In genomic region chr11:121722431-121723256, GRCh38 we compare ENCODE assay signal across 1 cellular context.
TF ChIP-seq lines count a peak whose summit lies in the region.

No MANE protein-coding gene starts in this region.

TF ChIP-seq in HepG2, 621 proteins besides CTCF, POLR2A, EP300 and RAD21 (continued from another document):
- 0 out of 2 replicates have a peak, but pooled peaks have one; percentile 58 for TF ChIP-seq RERE (CRISPR knock-in tag; IDR thresholded peaks at IDR 0.05; ENCODE audit: low read depth)
- TF ChIP-seq GABPA (IDR thresholded peaks at IDR 0.05; ENCODE audit: low read depth, low read length) = no peak
- no peak for TF ChIP-seq GABPA (CRISPR knock-in tag; IDR thresholded peaks at IDR 0.05; ENCODE audit: low read depth)
- no peak for TF ChIP-seq ZSCAN22 (CRISPR knock-in tag; IDR thresholded peaks at IDR 0.05)
- no peak for TF ChIP-seq THYN1 (CRISPR knock-in tag; IDR thresholded peaks at IDR 0.05; ENCODE audit: borderline replicate concordance, low read depth)
- peak; percentile 50; the same call in 1 of the 2 replicates for TF ChIP-seq ZSCAN25 (CRISPR knock-in tag; IDR thresholded peaks at IDR 0.05)
- TF ChIP-seq ZFP36 (IDR thresholded peaks at IDR 0.05; ENCODE audit: borderline replicate concordance, low read depth, low read length, partially characterized antibody) = no peak
- no peak for TF ChIP-seq PRDM4 (CRISPR knock-in tag; IDR thresholded peaks at IDR 0.05; ENCODE audit: borderline replicate concordance)
- peak; percentile 64; the same call in 1 of the 2 replicates for TF ChIP-seq HES4 (CRISPR knock-in tag; IDR thresholded peaks at IDR 0.05; ENCODE audit: borderline replicate concordance)
- TF ChIP-seq ASH2L (IDR thresholded peaks at IDR 0.05; ENCODE audit: insufficient read length, low read depth, low read length) = no peak
- peak; percentile 67 for TF ChIP-seq GFI1 (CRISPR knock-in tag; IDR thresholded peaks at IDR 0.05; ENCODE audit: borderline replicate concordance)
- peak; percentile 81; the same call in 1 of the 2 replicates for TF ChIP-seq ZBTB3 (CRISPR knock-in tag; IDR thresholded peaks at IDR 0.05; ENCODE audit: borderline replicate concordance, low read depth)
- no peak for TF ChIP-seq ZNF678 (CRISPR knock-in tag; IDR thresholded peaks at IDR 0.05)
- TF ChIP-seq ATF6 (CRISPR knock-in tag; conservative IDR thresholded peaks at IDR 0.05) = no peak
- TF ChIP-seq FIP1L1 (IDR thresholded peaks at IDR 0.05; ENCODE audit: borderline replicate concordance, insufficient read depth, low read depth, low read length) = no peak
- TF ChIP-seq NCOA2 (CRISPR knock-in tag; IDR thresholded peaks at IDR 0.05) = peak; percentile 89
- peak; percentile 92 for TF ChIP-seq ZNF792 (CRISPR knock-in tag; IDR thresholded peaks at IDR 0.05)
- TF ChIP-seq NFE2L2 (IDR thresholded peaks at IDR 0.05; ENCODE audit: low read length) = no peak
- TF ChIP-seq ZXDC (CRISPR knock-in tag; IDR thresholded peaks at IDR 0.05) = no peak
- TF ChIP-seq BCLAF1 (IDR thresholded peaks at IDR 0.05) = no peak
- TF ChIP-seq ZNF616 (CRISPR knock-in tag; IDR thresholded peaks at IDR 0.05; ENCODE audit: low read depth) = peak; percentile 94
- TF ChIP-seq ZNF224 (CRISPR knock-in tag; IDR thresholded peaks at IDR 0.05) = no peak
- peak; percentile 73; the same call in 1 of the 2 replicates for TF ChIP-seq ZNF280B (CRISPR knock-in tag; IDR thresholded peaks at IDR 0.05; ENCODE audit: borderline replicate concordance)
- TF ChIP-seq ZNF251 (CRISPR knock-in tag; IDR thresholded peaks at IDR 0.05) = no peak
- TF ChIP-seq, protein P1, sequence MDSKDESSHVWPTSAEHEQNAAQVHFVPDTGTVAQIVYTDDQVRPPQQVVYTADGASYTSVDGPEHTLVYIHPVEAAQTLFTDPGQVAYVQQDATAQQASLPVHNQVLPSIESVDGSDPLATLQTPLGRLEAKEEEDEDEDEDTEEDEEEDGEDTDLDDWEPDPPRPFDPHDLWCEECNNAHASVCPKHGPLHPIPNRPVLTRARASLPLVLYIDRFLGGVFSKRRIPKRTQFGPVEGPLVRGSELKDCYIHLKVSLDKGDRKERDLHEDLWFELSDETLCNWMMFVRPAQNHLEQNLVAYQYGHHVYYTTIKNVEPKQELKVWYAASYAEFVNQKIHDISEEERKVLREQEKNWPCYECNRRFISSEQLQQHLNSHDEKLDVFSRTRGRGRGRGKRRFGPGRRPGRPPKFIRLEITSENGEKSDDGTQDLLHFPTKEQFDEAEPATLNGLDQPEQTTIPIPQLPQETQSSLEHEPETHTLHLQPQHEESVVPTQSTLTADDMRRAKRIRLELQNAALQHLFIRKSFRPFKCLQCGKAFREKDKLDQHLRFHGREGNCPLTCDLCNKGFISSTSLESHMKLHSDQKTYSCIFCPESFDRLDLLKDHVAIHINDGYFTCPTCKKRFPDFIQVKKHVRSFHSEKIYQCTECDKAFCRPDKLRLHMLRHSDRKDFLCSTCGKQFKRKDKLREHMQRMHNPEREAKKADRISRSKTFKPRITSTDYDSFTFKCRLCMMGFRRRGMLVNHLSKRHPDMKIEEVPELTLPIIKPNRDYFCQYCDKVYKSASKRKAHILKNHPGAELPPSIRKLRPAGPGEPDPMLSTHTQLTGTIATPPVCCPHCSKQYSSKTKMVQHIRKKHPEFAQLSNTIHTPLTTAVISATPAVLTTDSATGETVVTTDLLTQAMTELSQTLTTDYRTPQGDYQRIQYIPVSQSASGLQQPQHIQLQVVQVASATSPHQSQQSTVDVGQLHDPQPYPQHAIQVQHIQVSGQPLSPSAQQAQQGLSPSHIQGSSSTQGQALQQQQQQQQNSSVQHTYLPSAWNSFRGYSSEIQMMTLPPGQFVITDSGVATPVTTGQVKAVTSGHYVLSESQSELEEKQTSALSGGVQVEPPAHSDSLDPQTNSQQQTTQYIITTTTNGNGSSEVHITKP (CRISPR knock-in tag; IDR thresholded peaks at IDR 0.05; ENCODE audit: low read depth) = no peak
- TF ChIP-seq ZNF253 (CRISPR knock-in tag; IDR thresholded peaks at IDR 0.05; ENCODE audit: borderline replicate concordance) = 0 out of 2 replicates have a peak, but pooled peaks have one; percentile 73
